ENCODE assay signal across 19 cellular contexts in the genomic region with DNA sequence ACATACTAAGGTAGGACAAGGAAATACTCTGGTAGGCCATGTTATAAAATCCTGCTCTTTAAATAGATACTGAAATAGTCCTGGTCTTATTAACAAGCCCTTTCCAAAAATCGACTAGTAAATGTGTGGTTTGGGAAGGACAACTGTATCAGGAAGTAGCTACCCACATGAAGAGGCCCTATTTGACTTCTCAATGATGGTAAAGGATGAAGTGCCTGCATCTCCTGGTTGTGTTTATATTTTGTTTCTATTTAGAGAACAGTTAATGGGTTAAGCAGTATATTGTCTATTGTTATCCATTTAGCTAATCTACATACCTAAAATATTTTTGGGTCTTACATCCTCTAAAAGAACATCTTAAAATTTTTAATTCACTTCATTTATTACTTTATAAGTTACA. TPM values are rescaled to one million over a fixed set of nuclear protein-coding genes. Genes with fewer than 3 reads are reported as not detected.
"Had no signal": no experiment of that assay in that cellular context is flagged by ENCODE, and none has a peak within 500 bp of the region (broad histone marks: within the 10 kb centered on the region; RNA-seq: fewer than 3 reads in every experiment).

No MANE protein-coding gene starts in this region.

- DNase-seq: activated CD4-positive, alpha-beta T cell treated with anti-CD3 and anti-CD28 coated beads, Interleukin-2, amount 50 U/mL, for 1 hour; activated naive CD4-positive, alpha-beta T cell treated with anti-CD3 and anti-CD28 coated beads, Interleukin-2, amount 10 ng/mL, durations not matched to agents 7 days and 5 days; adrenal gland; caudate nucleus; effector CD4-positive, alpha-beta T cell; foreskin keratinocyte; left colon; mammary epithelial cell; nucleus accumbens; sigmoid colon; stimulated activated CD4-positive, alpha-beta T cell treated with anti-CD3 and anti-CD28 coated beads, Interleukin-12 subunit alpha, Interleukin-12 subunit beta, amount 100 ng/mL, for 4 hours; stimulated activated naive CD8-positive, alpha-beta T cell treated with anti-CD3 and anti-CD28 coated beads, Interleukin-15, Interleukin-2, amounts not matched to agents 100 U/mL and 50 U/mL, for 24 hours had no signal

- H3K9me3 Mint-ChIP-seq: activated naive CD4-positive, alpha-beta T cell treated with anti-CD3 and anti-CD28 coated beads, Interleukin-2, amount 10 ng/mL, durations not matched to agents 7 days and 5 days; activated T-helper 2 cell treated with anti-CD3 and anti-CD28 coated beads, Interferon-gamma antibody, Interleukin-2, Interleukin-4, amounts not matched to agents 10 μg/mL and 5 μg/mL and 100 μg/mL, durations not matched to agents 14 hours and 24 hours and 36 hours; natural killer cell treated with Interleukin-12 subunit alpha and Interleukin-12 subunit beta and Interleukin-15 and Interleukin-18, amount 100 ng/mL, for 72 hours; WTC11 had no signal

- H3K4me3 Mint-ChIP-seq: activated naive CD4-positive, alpha-beta T cell treated with anti-CD3 and anti-CD28 coated beads, Interleukin-2, amount 10 ng/mL, durations not matched to agents 7 days and 5 days; natural killer cell treated with Interleukin-12 subunit alpha and Interleukin-12 subunit beta and Interleukin-15 and Interleukin-18, amount 100 ng/mL, for 72 hours; WTC11 had no signal

- H3K27me3 ChIP-seq: adrenal gland, foreskin keratinocyte, sigmoid colon, suprapubic skin had no signal

- H3K9me3 ChIP-seq: adrenal gland, sigmoid colon, suprapubic skin had no signal

- H3K27ac Mint-ChIP-seq: activated naive CD4-positive, alpha-beta T cell treated with anti-CD3 and anti-CD28 coated beads, Interleukin-2, amount 10 ng/mL, durations not matched to agents 7 days and 5 days; activated T-helper 2 cell treated with anti-CD3 and anti-CD28 coated beads, Interferon-gamma antibody, Interleukin-2, Interleukin-4, amounts not matched to agents 10 μg/mL and 5 μg/mL and 100 μg/mL, durations not matched to agents 14 hours and 24 hours and 36 hours; natural killer cell treated with Interleukin-12 subunit alpha and Interleukin-12 subunit beta and Interleukin-15 and Interleukin-18, amount 100 ng/mL, for 72 hours had no signal

- H3K27ac ChIP-seq: adrenal gland, coronary artery, foreskin keratinocyte, sigmoid colon, suprapubic skin had no signal

- H3K4me1 ChIP-seq: adrenal gland, foreskin keratinocyte, sigmoid colon, suprapubic skin had no signal

- H3K36me3 Mint-ChIP-seq: activated naive CD4-positive, alpha-beta T cell treated with anti-CD3 and anti-CD28 coated beads, Interleukin-2, amount 10 ng/mL, durations not matched to agents 7 days and 5 days; natural killer cell treated with Interleukin-12 subunit alpha and Interleukin-12 subunit beta and Interleukin-15 and Interleukin-18, amount 100 ng/mL, for 72 hours; WTC11 had no signal

- H3K4me3 ChIP-seq: adrenal gland, coronary artery, sigmoid colon, suprapubic skin had no signal

- H3K36me3 ChIP-seq: adrenal gland, sigmoid colon, suprapubic skin had no signal

- ATAC-seq: foreskin keratinocyte; left colon; natural killer cell treated with Interleukin-12 subunit alpha and Interleukin-12 subunit beta and Interleukin-15 and Interleukin-18, amount 100 ng/mL, for 72 hours; stimulated activated naive CD8-positive, alpha-beta T cell treated with anti-CD3 and anti-CD28 coated beads, Interleukin-15, Interleukin-2, amounts not matched to agents 100 U/mL and 50 U/mL, for 24 hours had no signal

RNA-seq across cellular contexts. Expression of gene GDF9, which starts 12.5 kb away (rescaled TPM):
- total RNA-seq: activated T-helper 2 cell treated with anti-CD3 and anti-CD28 coated beads, Interferon-gamma antibody, Interleukin-2, Interleukin-4, amounts not matched to agents 10 μg/mL and 5 μg/mL and 100 μg/mL, durations not matched to agents 14 hours and 24 hours and 36 hours; endothelial cell of umbilical vein had no signal

RNA-seq across cellular contexts. Expression of gene SOWAHA, which starts 40.7 kb away (rescaled TPM):
- total RNA-seq: endothelial cell of umbilical vein; mammary epithelial cell; natural killer cell treated with Interleukin-12 subunit alpha and Interleukin-12 subunit beta and Interleukin-15 and Interleukin-18, amount 100 ng/mL, for 72 hours; pulmonary artery endothelial cell had no signal
- polyA plus RNA-seq: endothelial cell of umbilical vein, foreskin keratinocyte had no signal
